ENCODE assay signal across 12 cellular contexts in the genomic region with DNA sequence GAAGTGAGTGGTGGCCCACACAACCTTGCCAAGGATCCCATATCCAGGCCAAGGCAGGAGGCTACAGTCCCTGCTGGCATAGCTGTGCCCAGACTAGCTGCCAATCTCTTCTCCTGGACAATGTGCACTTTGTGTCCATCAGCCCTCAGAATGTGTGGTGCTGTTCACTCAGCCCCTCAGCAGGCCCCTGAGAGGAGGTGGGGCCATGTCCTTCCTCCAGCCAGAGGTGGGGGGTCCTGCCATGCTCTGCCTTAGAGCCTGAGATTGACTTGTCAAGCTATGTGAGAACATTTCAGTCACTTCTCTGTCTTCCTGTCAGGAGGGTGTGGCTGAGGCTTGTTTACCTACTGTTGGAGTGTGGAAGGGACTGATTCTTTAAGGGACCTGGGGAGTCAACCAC. TPM values are rescaled to one million over a fixed set of nuclear protein-coding genes. Genes with fewer than 3 reads are reported as not detected.
DNase-seq lines count a peak whose midpoint lies in the region; ATAC-seq and TF ChIP-seq lines count a peak whose summit lies in the region.
"Had no signal": no experiment of that assay in that cellular context is flagged by ENCODE, and none has a peak within 500 bp of the region (broad histone marks: within the 10 kb centered on the region; RNA-seq: fewer than 3 reads in every experiment).

No MANE protein-coding gene starts in this region.

- H3K4me2 ChIP-seq in BLaER1 treated with 17β-estradiol and CSF1 and Interleukin-3, amounts not matched to agents 10 nM and 100 nM, result peak overlapping the region; percentile 76 to 100 (median 88)

- H3K27me3 Mint-ChIP-seq in CD8-positive, alpha-beta memory T cell, result no peaks in the 10 kb centered on the region

- H3K4me3 ChIP-seq in BLaER1 treated with 17β-estradiol and CSF1 and Interleukin-3, amounts not matched to agents 10 nM and 100 nM, result peak overlapping the region in 9 of 10 experiments; percentile 36 to 80 (median 66); a peak in 18 of 20 replicates
- peak overlapping the region in 1 of 2 donors; percentile 56 for H3K4me3 ChIP-seq in mucosa of rectum (ENCODE audit: low read length in 2 of 2)
- no peak overlapping the region for H3K4me3 ChIP-seq in CD8-positive, alpha-beta memory T cell (ENCODE audit: low read length)

- H3K27ac ChIP-seq in BLaER1 treated with 17β-estradiol and CSF1 and Interleukin-3, amounts not matched to agents 10 nM and 100 nM, result peak overlapping the region; percentile 85 to 98 (median 94)
- H3K27ac ChIP-seq in cingulate gyrus (ENCODE audit: low read depth, low read length), result peak overlapping the region; percentile 21
- H3K27ac ChIP-seq in mucosa of rectum (ENCODE audit: low read depth in 2 of 2, low read length in 2 of 2), result peak overlapping the region; percentile 39 to 68
- H3K27ac ChIP-seq in CD8-positive, alpha-beta memory T cell (ENCODE audit: low read depth, low read length), result no peak overlapping the region

- H3K9me3 Mint-ChIP-seq in CD8-positive, alpha-beta memory T cell, result no peaks in the 10 kb centered on the region
- H3K9me3 Mint-ChIP-seq: effector memory CD8-positive, alpha-beta T cell had no signal

- H3K9me3 ChIP-seq in BLaER1 treated with 17β-estradiol and CSF1 and Interleukin-3, amounts not matched to agents 10 nM and 100 nM (replicated peaks in 1 of 11), result peaks cover 0 to 15% (median 0%) of the 10 kb centered on the region in 11 experiments; a peak in 5 of 22 replicates
- no peaks in the 10 kb centered on the region for H3K9me3 ChIP-seq in mucosa of rectum (ENCODE audit: control insufficient read depth in 2 of 2, low read length in 2 of 2)
- H3K9me3 ChIP-seq in CD8-positive, alpha-beta memory T cell (ENCODE audit: low read length), result no peaks in the 10 kb centered on the region
- H3K9me3 ChIP-seq: Caco-2 had no signal

- DNase-seq in middle frontal gyrus (ENCODE audit: extremely low spot score, low spot score), result no peak
- DNase-seq in CD8-positive, alpha-beta memory T cell, result no peak
- DNase-seq: activated CD4-positive, CD25-positive, alpha-beta regulatory T cell treated with anti-CD3 and anti-CD28 coated beads, Interleukin-2, amount 50 U/mL, for 72 hours; Caco-2; effector memory CD8-positive, alpha-beta T cell; Right ventricle myocardium superior had no signal

- H4K20me1 ChIP-seq in BLaER1 treated with 17β-estradiol and CSF1 and Interleukin-3, amounts not matched to agents 10 nM and 100 nM, result peaks cover 0 to 4% (median 0%) of the 10 kb centered on the region in 11 experiments; a peak in 3 of 22 replicates

- H3K27me3 ChIP-seq in BLaER1 treated with 17β-estradiol and CSF1 and Interleukin-3, amounts not matched to agents 10 nM and 100 nM, result no peaks in the 10 kb centered on the region
- no peaks in the 10 kb centered on the region for H3K27me3 ChIP-seq in mucosa of rectum (ENCODE audit: control insufficient read depth in 2 of 2, insufficient read depth in 2 of 2, low read length in 2 of 2)
- H3K27me3 ChIP-seq in CD8-positive, alpha-beta memory T cell (ENCODE audit: insufficient read depth, low read length, poor library complexity, severe bottlenecking), result no peaks in the 10 kb centered on the region

- no peak for ATAC-seq in HG03196 (IDR thresholded peaks at IDR 0.05; ENCODE audit: unreplicated experiment)
- no peak for ATAC-seq in GM19324 (IDR thresholded peaks at IDR 0.05; ENCODE audit: low FRiP score, unreplicated experiment)
- ATAC-seq: effector memory CD8-positive, alpha-beta T cell had no signal

- CTCF ChIA-PET in CD8-positive, alpha-beta memory T cell (lab: Charles Lee), result no interaction called here

- no peaks in the 10 kb centered on the region for H3K36me3 Mint-ChIP-seq in CD8-positive, alpha-beta memory T cell

- peaks cover 63 to 96% (median 71%) of the 10 kb centered on the region in 10 experiments for H3K4me1 ChIP-seq in BLaER1 treated with 17β-estradiol and CSF1 and Interleukin-3, amounts not matched to agents 10 nM and 100 nM
- peaks cover 8 to 15% of the 10 kb centered on the region in 2 donors for H3K4me1 ChIP-seq in mucosa of rectum (ENCODE audit: control insufficient read depth in 2 of 2, insufficient read depth in 2 of 2, low read length in 2 of 2)
- H3K4me1 ChIP-seq in CD8-positive, alpha-beta memory T cell (ENCODE audit: insufficient read depth, low read length), result peaks cover 20% of the 10 kb centered on the region
- H3K4me1 ChIP-seq: Caco-2 had no signal

- TF ChIP-seq POLR2A in GM19193 (IDR thresholded peaks at IDR 0.05; ENCODE audit: extremely low read depth, insufficient read depth, insufficient read length), result peak; percentile 14

- H3K27ac Mint-ChIP-seq in CD8-positive, alpha-beta memory T cell, result peak overlapping the region in 3 of 8 donors; percentile 10 to 72 (median 39)

- peak overlapping the region; percentile 22 to 89 (median 82); a peak in 20 of 22 replicates for H3K9ac ChIP-seq in BLaER1 treated with 17β-estradiol and CSF1 and Interleukin-3, amounts not matched to agents 10 nM and 100 nM
- H3K9ac ChIP-seq in mucosa of rectum (ENCODE audit: low read depth in 1 of 2, low read length in 2 of 2), result peak overlapping the region; percentile 23 to 36

- H3K4me1 Mint-ChIP-seq in CD8-positive, alpha-beta memory T cell, result peaks cover 7 to 32% (median 24%) of the 10 kb centered on the region in 3 donors

- H3K36me3 ChIP-seq in BLaER1 treated with 17β-estradiol and CSF1 and Interleukin-3, amounts not matched to agents 10 nM and 100 nM, result peaks cover 0 to 40% (median 23%) of the 10 kb centered on the region in 11 experiments; a peak in 15 of 22 replicates
- no peaks in the 10 kb centered on the region for H3K36me3 ChIP-seq in mucosa of rectum (ENCODE audit: control insufficient read depth in 2 of 2, insufficient read depth in 2 of 2, low read length in 2 of 2)
- no peaks in the 10 kb centered on the region for H3K36me3 ChIP-seq in CD8-positive, alpha-beta memory T cell (ENCODE audit: insufficient read depth, low read length)

- peak overlapping the region in 2 of 7 donors; percentile 15 to 44 for H3K4me3 Mint-ChIP-seq in CD8-positive, alpha-beta memory T cell

- POLR2A ChIA-PET in CD8-positive, alpha-beta memory T cell (lab: Charles Lee), result no interaction called here

RNA-seq across cellular contexts. Expression of a gene that starts 1.4 kb away (rescaled TPM):
- total RNA-seq in CD8-positive, alpha-beta memory T cell, result 1 to 10 TPM; 3.6 to 4.6 TPM
- 0.30 TPM for polyA plus RNA-seq in CD8-positive, alpha-beta memory T cell
- total RNA-seq: Caco-2 had no signal

RNA-seq across cellular contexts. Expression of a gene that starts 46.8 kb away (rescaled TPM):
- 100 to 1,000 TPM; 142 to 146 TPM for total RNA-seq in CD8-positive, alpha-beta memory T cell
- polyA plus RNA-seq in CD8-positive, alpha-beta memory T cell, result 414 TPM
